Comparison of ENCODE assay signal across 1 cellular context in the genomic region with DNA sequence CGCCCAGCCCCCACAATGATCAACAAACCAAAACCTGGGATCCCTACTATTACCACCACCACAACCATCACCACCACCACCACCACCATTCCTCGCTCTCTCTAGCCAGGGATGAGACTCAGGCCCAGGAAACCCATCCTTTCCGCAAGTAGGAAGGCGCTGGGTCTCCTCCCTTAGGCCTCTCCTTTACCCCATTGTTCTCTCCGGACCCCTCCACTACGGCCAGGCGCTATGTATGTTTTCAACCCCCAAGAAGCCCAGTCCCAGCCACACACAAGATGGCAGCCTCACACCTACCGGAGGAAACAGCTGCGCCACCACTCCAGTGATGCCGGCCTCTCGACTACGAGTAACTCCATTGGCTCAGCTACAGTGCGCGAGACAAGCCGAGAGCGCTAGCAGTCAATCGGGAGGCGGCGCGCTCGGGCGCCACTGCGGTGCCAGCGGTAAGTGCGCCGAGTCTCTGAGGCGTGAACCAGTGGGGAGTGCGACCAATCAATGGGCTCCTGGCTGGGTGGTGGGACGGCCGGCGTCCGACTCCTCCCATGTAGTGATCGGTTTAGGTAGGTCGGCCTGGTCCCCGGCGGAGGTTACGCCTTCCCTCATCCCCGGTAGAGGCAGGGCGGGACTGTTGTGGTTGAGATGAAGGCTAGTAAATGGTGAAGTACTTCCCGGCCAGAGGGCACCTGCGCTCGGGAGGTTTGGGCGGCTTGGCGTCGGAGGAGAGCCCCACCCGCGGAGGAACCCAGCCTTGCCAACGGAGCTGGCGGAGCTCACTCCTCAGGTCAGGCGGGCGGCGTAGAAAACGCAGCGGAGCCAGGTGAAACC.
A peak's percentile ranks its signal among the peaks of the same experiment; 100 is the strongest.
TF ChIP-seq lines count a peak whose summit lies in the region.

A gene (minus strand): TSS at position 376 of the 828 bp plus-strand sequence. CDS start 61,154 bp downstream, outside the sequence.
A gene with protein sequence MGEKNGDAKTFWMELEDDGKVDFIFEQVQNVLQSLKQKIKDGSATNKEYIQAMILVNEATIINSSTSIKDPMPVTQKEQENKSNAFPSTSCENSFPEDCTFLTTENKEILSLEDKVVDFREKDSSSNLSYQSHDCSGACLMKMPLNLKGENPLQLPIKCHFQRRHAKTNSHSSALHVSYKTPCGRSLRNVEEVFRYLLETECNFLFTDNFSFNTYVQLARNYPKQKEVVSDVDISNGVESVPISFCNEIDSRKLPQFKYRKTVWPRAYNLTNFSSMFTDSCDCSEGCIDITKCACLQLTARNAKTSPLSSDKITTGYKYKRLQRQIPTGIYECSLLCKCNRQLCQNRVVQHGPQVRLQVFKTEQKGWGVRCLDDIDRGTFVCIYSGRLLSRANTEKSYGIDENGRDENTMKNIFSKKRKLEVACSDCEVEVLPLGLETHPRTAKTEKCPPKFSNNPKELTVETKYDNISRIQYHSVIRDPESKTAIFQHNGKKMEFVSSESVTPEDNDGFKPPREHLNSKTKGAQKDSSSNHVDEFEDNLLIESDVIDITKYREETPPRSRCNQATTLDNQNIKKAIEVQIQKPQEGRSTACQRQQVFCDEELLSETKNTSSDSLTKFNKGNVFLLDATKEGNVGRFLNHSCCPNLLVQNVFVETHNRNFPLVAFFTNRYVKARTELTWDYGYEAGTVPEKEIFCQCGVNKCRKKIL (plus strand): TSS at position 586 of the 828 bp plus-strand sequence. CDS start 7,620 bp downstream, outside the sequence.

TF ChIP-seq in HepG2, 621 proteins besides CTCF, POLR2A, EP300 and RAD21 (continued from another document and continues in another):
- peak; percentile 48; the same call in 1 of the 2 replicates for TF ChIP-seq KLF6 (CRISPR knock-in tag; IDR thresholded peaks at IDR 0.05)
- TF ChIP-seq GLI4 (CRISPR knock-in tag; IDR thresholded peaks at IDR 0.05; ENCODE audit: borderline replicate concordance): 0 out of 2 replicates have a peak, but pooled peaks have one; percentile 15
- TF ChIP-seq CBX5 (CRISPR knock-in tag; IDR thresholded peaks at IDR 0.05; ENCODE audit: borderline replicate concordance): 0 out of 2 replicates have a peak, but pooled peaks have one; percentile 34
- TF ChIP-seq, protein P1, sequence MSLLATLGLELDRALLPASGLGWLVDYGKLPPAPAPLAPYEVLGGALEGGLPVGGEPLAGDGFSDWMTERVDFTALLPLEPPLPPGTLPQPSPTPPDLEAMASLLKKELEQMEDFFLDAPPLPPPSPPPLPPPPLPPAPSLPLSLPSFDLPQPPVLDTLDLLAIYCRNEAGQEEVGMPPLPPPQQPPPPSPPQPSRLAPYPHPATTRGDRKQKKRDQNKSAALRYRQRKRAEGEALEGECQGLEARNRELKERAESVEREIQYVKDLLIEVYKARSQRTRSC (CRISPR knock-in tag; IDR thresholded peaks at IDR 0.05; ENCODE audit: low read depth): 0 out of 2 replicates have a peak, but pooled peaks have one; percentile 46
- TF ChIP-seq, protein P2, sequence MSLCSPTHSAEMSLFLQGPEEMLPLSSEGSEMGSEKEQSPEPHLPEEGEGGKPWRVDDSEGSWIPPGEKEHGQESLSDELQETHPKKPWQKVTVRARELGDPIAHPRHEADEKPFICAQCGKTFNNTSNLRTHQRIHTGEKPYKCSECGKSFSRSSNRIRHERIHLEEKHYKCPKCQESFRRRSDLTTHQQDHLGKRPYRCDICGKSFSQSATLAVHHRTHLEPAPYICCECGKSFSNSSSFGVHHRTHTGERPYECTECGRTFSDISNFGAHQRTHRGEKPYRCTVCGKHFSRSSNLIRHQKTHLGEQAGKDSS (CRISPR knock-in tag; IDR thresholded peaks at IDR 0.05; ENCODE audit: borderline replicate concordance, low read depth): peak; percentile 69; the same call in 1 of the 2 replicates
- peak; percentile 1; the same call in 1 of the 2 replicates for TF ChIP-seq KDM4B (CRISPR knock-in tag; IDR thresholded peaks at IDR 0.05)
- peak; percentile 84; the same call in 1 of the 2 replicates for TF ChIP-seq ZNF354B (CRISPR knock-in tag; IDR thresholded peaks at IDR 0.05)
- peak; percentile 91 for TF ChIP-seq EHMT2 (IDR thresholded peaks at IDR 0.05; ENCODE audit: borderline replicate concordance, low read depth, low read length)
- TF ChIP-seq SAP130 (CRISPR knock-in tag; IDR thresholded peaks at IDR 0.05; ENCODE audit: low read depth): peak; percentile 83
- peak; percentile 63 for TF ChIP-seq ELF1 (CRISPR knock-in tag; IDR thresholded peaks at IDR 0.05)
- 0 out of 2 replicates have a peak, but pooled peaks have one; percentile 15 for TF ChIP-seq KDM6A (CRISPR knock-in tag; IDR thresholded peaks at IDR 0.05; ENCODE audit: low read depth)
- peak; percentile 69; the same call in 1 of the 2 replicates for TF ChIP-seq ZNF773 (CRISPR knock-in tag; IDR thresholded peaks at IDR 0.05; ENCODE audit: borderline replicate concordance)
- TF ChIP-seq CBX2 (IDR thresholded peaks at IDR 0.05; ENCODE audit: low read depth, low read length): no peak
- TF ChIP-seq CBX2 (CRISPR knock-in tag; IDR thresholded peaks at IDR 0.05; ENCODE audit: low read depth): no peak
- peak; percentile 60; the same call in 1 of the 2 replicates for TF ChIP-seq SALL2 (CRISPR knock-in tag; IDR thresholded peaks at IDR 0.05)
- TF ChIP-seq REPIN1 (CRISPR knock-in tag; IDR thresholded peaks at IDR 0.05; ENCODE audit: borderline replicate concordance, low read depth): peak; percentile 71
- peak; percentile 18; the same call in 1 of the 2 replicates for TF ChIP-seq MXD4 (CRISPR knock-in tag; IDR thresholded peaks at IDR 0.05)
- TF ChIP-seq KAT2B (IDR thresholded peaks at IDR 0.05; ENCODE audit: borderline replicate concordance, low read depth, low read length): no peak
- TF ChIP-seq CENPT (CRISPR knock-in tag; IDR thresholded peaks at IDR 0.05; ENCODE audit: low read depth): no peak
- TF ChIP-seq KMT2A (CRISPR knock-in tag; IDR thresholded peaks at IDR 0.05): peak; percentile 66; the same call in 1 of the 2 replicates
- TF ChIP-seq, protein P3, sequence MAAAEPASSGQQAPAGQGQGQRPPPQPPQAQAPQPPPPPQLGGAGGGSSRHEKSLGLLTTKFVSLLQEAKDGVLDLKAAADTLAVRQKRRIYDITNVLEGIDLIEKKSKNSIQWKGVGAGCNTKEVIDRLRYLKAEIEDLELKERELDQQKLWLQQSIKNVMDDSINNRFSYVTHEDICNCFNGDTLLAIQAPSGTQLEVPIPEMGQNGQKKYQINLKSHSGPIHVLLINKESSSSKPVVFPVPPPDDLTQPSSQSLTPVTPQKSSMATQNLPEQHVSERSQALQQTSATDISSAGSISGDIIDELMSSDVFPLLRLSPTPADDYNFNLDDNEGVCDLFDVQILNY (CRISPR knock-in tag; conservative IDR thresholded peaks at IDR 0.05): no peak
- TF ChIP-seq ZSCAN25 (CRISPR knock-in tag; IDR thresholded peaks at IDR 0.05): 0 out of 2 replicates have a peak, but pooled peaks have one; percentile 28
- peak; percentile 79 for TF ChIP-seq PHF21A (CRISPR knock-in tag; IDR thresholded peaks at IDR 0.05)
- TF ChIP-seq STAG1 (CRISPR knock-in tag; IDR thresholded peaks at IDR 0.05): peak; percentile 8; the same call in 1 of the 2 replicates
- TF ChIP-seq, protein P4, sequence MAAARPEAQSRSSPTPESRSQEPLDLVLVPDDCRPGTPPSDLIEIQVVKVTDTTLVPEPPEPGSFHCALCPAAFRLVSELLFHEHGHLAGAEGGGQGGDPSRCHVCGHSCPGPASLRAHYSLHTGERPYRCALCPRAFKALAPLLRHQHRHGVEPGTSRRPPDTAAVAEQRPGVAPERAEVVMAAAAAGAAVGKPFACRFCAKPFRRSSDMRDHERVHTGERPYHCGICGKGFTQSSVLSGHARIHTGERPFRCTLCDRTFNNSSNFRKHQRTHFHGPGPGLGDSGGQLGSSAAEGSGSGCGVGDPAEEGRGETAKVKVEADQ (CRISPR knock-in tag; IDR thresholded peaks at IDR 0.05; ENCODE audit: borderline replicate concordance): peak; percentile 100
- TF ChIP-seq, protein P5, sequence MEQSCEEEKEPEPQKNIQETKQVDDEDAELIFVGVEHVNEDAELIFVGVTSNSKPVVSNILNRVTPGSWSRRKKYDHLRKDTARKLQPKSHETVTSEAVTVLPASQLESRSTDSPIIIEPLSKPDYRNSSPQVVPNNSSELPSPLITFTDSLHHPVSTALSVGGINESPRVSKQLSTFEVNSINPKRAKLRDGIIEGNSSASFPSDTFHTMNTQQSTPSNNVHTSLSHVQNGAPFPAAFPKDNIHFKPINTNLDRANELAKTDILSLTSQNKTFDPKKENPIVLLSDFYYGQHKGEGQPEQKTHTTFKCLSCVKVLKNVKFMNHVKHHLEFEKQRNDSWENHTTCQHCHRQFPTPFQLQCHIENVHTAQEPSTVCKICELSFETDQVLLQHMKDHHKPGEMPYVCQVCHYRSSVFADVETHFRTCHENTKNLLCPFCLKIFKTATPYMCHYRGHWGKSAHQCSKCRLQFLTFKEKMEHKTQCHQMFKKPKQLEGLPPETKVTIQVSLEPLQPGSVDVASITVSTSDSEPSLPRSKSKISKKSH (CRISPR knock-in tag; IDR thresholded peaks at IDR 0.05; ENCODE audit: borderline replicate concordance): no peak
- TF ChIP-seq, protein P6, sequence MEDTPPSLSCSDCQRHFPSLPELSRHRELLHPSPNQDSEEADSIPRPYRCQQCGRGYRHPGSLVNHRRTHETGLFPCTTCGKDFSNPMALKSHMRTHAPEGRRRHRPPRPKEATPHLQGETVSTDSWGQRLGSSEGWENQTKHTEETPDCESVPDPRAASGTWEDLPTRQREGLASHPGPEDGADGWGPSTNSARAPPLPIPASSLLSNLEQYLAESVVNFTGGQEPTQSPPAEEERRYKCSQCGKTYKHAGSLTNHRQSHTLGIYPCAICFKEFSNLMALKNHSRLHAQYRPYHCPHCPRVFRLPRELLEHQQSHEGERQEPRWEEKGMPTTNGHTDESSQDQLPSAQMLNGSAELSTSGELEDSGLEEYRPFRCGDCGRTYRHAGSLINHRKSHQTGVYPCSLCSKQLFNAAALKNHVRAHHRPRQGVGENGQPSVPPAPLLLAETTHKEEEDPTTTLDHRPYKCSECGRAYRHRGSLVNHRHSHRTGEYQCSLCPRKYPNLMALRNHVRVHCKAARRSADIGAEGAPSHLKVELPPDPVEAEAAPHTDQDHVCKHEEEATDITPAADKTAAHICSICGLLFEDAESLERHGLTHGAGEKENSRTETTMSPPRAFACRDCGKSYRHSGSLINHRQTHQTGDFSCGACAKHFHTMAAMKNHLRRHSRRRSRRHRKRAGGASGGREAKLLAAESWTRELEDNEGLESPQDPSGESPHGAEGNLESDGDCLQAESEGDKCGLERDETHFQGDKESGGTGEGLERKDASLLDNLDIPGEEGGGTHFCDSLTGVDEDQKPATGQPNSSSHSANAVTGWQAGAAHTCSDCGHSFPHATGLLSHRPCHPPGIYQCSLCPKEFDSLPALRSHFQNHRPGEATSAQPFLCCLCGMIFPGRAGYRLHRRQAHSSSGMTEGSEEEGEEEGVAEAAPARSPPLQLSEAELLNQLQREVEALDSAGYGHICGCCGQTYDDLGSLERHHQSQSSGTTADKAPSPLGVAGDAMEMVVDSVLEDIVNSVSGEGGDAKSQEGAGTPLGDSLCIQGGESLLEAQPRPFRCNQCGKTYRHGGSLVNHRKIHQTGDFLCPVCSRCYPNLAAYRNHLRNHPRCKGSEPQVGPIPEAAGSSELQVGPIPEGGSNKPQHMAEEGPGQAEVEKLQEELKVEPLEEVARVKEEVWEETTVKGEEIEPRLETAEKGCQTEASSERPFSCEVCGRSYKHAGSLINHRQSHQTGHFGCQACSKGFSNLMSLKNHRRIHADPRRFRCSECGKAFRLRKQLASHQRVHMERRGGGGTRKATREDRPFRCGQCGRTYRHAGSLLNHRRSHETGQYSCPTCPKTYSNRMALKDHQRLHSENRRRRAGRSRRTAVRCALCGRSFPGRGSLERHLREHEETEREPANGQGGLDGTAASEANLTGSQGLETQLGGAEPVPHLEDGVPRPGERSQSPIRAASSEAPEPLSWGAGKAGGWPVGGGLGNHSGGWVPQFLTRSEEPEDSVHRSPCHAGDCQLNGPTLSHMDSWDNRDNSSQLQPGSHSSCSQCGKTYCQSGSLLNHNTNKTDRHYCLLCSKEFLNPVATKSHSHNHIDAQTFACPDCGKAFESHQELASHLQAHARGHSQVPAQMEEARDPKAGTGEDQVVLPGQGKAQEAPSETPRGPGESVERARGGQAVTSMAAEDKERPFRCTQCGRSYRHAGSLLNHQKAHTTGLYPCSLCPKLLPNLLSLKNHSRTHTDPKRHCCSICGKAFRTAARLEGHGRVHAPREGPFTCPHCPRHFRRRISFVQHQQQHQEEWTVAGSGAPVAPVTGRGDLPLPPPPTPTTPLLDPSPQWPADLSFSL (CRISPR knock-in tag; IDR thresholded peaks at IDR 0.05): no peak
- TF ChIP-seq ZNF567 (CRISPR knock-in tag; IDR thresholded peaks at IDR 0.05; ENCODE audit: borderline replicate concordance): peak; percentile 81; the same call in 1 of the 2 replicates
- TF ChIP-seq POGZ (CRISPR knock-in tag; IDR thresholded peaks at IDR 0.05): peak; percentile 99
- TF ChIP-seq XRCC5 (optimal IDR thresholded peaks at IDR 0.05; ENCODE audit: low read length): peak; percentile 61
- TF ChIP-seq SRF (IDR thresholded peaks at IDR 0.05; ENCODE audit: low read depth, low read length): no peak
- 0 out of 2 replicates have a peak, but pooled peaks have one; percentile 16 for TF ChIP-seq KLF9 (CRISPR knock-in tag; IDR thresholded peaks at IDR 0.05; ENCODE audit: low read depth)
- TF ChIP-seq ZNF136 (CRISPR knock-in tag; IDR thresholded peaks at IDR 0.05; ENCODE audit: low read depth): 0 out of 2 replicates have a peak, but pooled peaks have one; percentile 50
- peak; percentile 77 for TF ChIP-seq RBM39 (IDR thresholded peaks at IDR 0.05; ENCODE audit: low read depth, low read length, poor library complexity, severe bottlenecking)
- TF ChIP-seq NONO (IDR thresholded peaks at IDR 0.05): no peak
- peak; percentile 71 for TF ChIP-seq NONO (CRISPR knock-in tag; conservative IDR thresholded peaks at IDR 0.05)
- TF ChIP-seq, protein P7, sequence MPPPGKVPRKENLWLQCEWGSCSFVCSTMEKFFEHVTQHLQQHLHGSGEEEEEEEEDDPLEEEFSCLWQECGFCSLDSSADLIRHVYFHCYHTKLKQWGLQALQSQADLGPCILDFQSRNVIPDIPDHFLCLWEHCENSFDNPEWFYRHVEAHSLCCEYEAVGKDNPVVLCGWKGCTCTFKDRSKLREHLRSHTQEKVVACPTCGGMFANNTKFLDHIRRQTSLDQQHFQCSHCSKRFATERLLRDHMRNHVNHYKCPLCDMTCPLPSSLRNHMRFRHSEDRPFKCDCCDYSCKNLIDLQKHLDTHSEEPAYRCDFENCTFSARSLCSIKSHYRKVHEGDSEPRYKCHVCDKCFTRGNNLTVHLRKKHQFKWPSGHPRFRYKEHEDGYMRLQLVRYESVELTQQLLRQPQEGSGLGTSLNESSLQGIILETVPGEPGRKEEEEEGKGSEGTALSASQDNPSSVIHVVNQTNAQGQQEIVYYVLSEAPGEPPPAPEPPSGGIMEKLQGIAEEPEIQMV (CRISPR knock-in tag; IDR thresholded peaks at IDR 0.05; ENCODE audit: low read depth): peak; percentile 50; the same call in 1 of the 2 replicates
- peak; percentile 79; the same call in 1 of the 2 replicates for TF ChIP-seq SIN3A (IDR thresholded peaks at IDR 0.05; ENCODE audit: borderline replicate concordance, low read depth, low read length)
- TF ChIP-seq, protein P8, sequence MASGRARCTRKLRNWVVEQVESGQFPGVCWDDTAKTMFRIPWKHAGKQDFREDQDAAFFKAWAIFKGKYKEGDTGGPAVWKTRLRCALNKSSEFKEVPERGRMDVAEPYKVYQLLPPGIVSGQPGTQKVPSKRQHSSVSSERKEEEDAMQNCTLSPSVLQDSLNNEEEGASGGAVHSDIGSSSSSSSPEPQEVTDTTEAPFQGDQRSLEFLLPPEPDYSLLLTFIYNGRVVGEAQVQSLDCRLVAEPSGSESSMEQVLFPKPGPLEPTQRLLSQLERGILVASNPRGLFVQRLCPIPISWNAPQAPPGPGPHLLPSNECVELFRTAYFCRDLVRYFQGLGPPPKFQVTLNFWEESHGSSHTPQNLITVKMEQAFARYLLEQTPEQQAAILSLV (CRISPR knock-in tag; IDR thresholded peaks at IDR 0.05; ENCODE audit: borderline replicate concordance): 0 out of 2 replicates have a peak, but pooled peaks have one; percentile 57
